ENCODE assay signal across 16 cellular contexts in genomic region chr3:188211476-188211875, GRCh38. TPM values are rescaled to one million over a fixed set of nuclear protein-coding genes. Genes with fewer than 3 reads are reported as not detected.
DNase-seq lines count a peak whose midpoint lies in the region; ATAC-seq, FAIRE-seq and TF ChIP-seq lines count a peak whose summit lies in the region.
"Had no signal": no experiment of that assay in that cellular context is flagged by ENCODE, and none has a peak within 500 bp of the region (broad histone marks: within the 10 kb centered on the region; RNA-seq: fewer than 3 reads in every experiment).

No MANE protein-coding gene starts in this region.

- no peak for TF ChIP-seq EP300 in stomach (IDR thresholded peaks at IDR 0.05)

- DNase-seq in Caco-2, result no peak
- peak; percentile 45 for DNase-seq in astrocyte (ENCODE audit: low read depth)
- DNase-seq in kidney glomerular epithelial cell (lab: John Stamatoyannopoulos, UW), result peak; percentile 27
- DNase-seq in stomach, result no peak
- no peak for DNase-seq in DMS53 (lab: John Stamatoyannopoulos, UW)
- no peak for DNase-seq in activated gamma-delta T cell (lab: John Stamatoyannopoulos, UW)
- no peak for DNase-seq in HEK293T (ENCODE audit: extremely low spot score)
- DNase-seq: CD4-positive, CD25-positive, alpha-beta regulatory T cell; NCI-H1105; NCI-H524 treated with DMSO at 0.1 percent for 48 hours; stimulated activated CD4-positive, alpha-beta T cell treated with anti-CD3 and anti-CD28 coated beads, Interleukin-15, amount 100 ng/mL, for 24 hours had no signal

- H3K4me1 Mint-ChIP-seq in Caco-2 (ENCODE audit: low read depth, unreplicated experiment), result peaks cover 30% of the 10 kb centered on the region
- peaks cover 51% of the 10 kb centered on the region for H3K4me1 Mint-ChIP-seq in astrocyte (ENCODE audit: low read depth, unreplicated experiment)

- no peaks in the 10 kb centered on the region; the same call in 1 of the 2 replicates for H3K36me3 ChIP-seq in Caco-2 (ENCODE audit: control insufficient read depth, insufficient read depth, low read length)
- H3K36me3 ChIP-seq in astrocyte (ENCODE audit: insufficient read depth, low read length), result peaks cover 12% of the 10 kb centered on the region
- peaks cover 0 to 9% (median 2%) of the 10 kb centered on the region in 4 donors for H3K36me3 ChIP-seq in stomach

- H3K4me3 Mint-ChIP-seq in Caco-2 (ENCODE audit: unreplicated experiment), result no peak overlapping the region
- no peak overlapping the region for H3K4me3 Mint-ChIP-seq in astrocyte (ENCODE audit: unreplicated experiment)
- H3K4me3 Mint-ChIP-seq: CD4-positive, CD25-positive, alpha-beta regulatory T cell; nephron had no signal

- FAIRE-seq in astrocyte (lab: Jason Lieb, UNC), result no peak
- FAIRE-seq: islet of Langerhans had no signal

- H3K4me3 ChIP-seq in Caco-2 (ENCODE audit: low read depth, low read length) (no peak overlapping the region), astrocyte (ENCODE audit: insufficient read depth, low read depth, low read length) (no peak overlapping the region), stomach (no peak overlapping the region)

- no peak for TF ChIP-seq POLR2A in stomach (IDR thresholded peaks at IDR 0.05)

- no peaks in the 10 kb centered on the region for H3K27me3 Mint-ChIP-seq in Caco-2 (ENCODE audit: insufficient read depth, unreplicated experiment)
- H3K27me3 Mint-ChIP-seq in astrocyte (ENCODE audit: low read depth, unreplicated experiment), result no peaks in the 10 kb centered on the region
- H3K27me3 Mint-ChIP-seq: CD4-positive, CD25-positive, alpha-beta regulatory T cell had no signal

- H3K4me2 ChIP-seq in astrocyte (ENCODE audit: low read length), result no peak overlapping the region

- POLR2A ChIA-PET in Caco-2 (lab: Charles Lee), result interaction anchor here (0.6 to 0.9 kb wide), 2 partner anchors 158 to 466 kb away, joined by 3 read pairs; partner anchors contain the start of gene BCL6
- POLR2A ChIA-PET in HEK293T (lab: Yijun Ruan, JAX), result no interaction called here

- intact Hi-C loops in Caco-2 (cut with micrococcal nuclease; ENCODE audit: unreplicated experiment), result loop anchor here (5.0 kb wide), 1 partner anchor 71 kb away; no protein-coding TSS in a partner anchor
- intact Hi-C loops in stomach (cut with DNase I; ENCODE audit: low total_unique reads), result no loop called here

- no peak for ATAC-seq in GM19324 (IDR thresholded peaks at IDR 0.05; ENCODE audit: low FRiP score, unreplicated experiment)
- ATAC-seq: activated naive CD4-positive, alpha-beta T cell treated with anti-CD3 and anti-CD28 coated beads, Interleukin-2, amount 50 U/mL, for 72 hours; esophagus mucosa had no signal

- no peak for TF ChIP-seq CTCF in Caco-2 (IDR thresholded peaks at IDR 0.05; ENCODE audit: insufficient read depth in 1 of 2, low read depth in 1 of 2, low read length in 1 of 2, severe bottlenecking in 1 of 2, unreplicated experiment in 1 of 2)
- TF ChIP-seq CTCF in astrocyte (IDR thresholded peaks at IDR 0.05; ENCODE audit: insufficient read depth, low read depth, low read length), result no peak
- TF ChIP-seq CTCF in stomach (IDR thresholded peaks at IDR 0.05), result no peak

- H3K27me3 ChIP-seq in Caco-2 (replicated peaks; ENCODE audit: control insufficient read depth, insufficient read depth, low read length), result no peaks in the 10 kb centered on the region
- no peaks in the 10 kb centered on the region for H3K27me3 ChIP-seq in astrocyte (ENCODE audit: insufficient read depth, low read length)
- H3K27me3 ChIP-seq in stomach, result no peaks in the 10 kb centered on the region

- H3K27ac Mint-ChIP-seq in Caco-2 (ENCODE audit: unreplicated experiment) (peak overlapping the region; percentile 79), astrocyte (ENCODE audit: unreplicated experiment) (no peak overlapping the region)
- H3K27ac Mint-ChIP-seq: activated naive CD4-positive, alpha-beta T cell treated with anti-CD3 and anti-CD28 coated beads, Interleukin-2, amount 50 U/mL, for 72 hours had no signal

- H2AFZ ChIP-seq in astrocyte (ENCODE audit: low read depth, low read length), result no peak overlapping the region

- H3K9me3 Mint-ChIP-seq in Caco-2 (ENCODE audit: unreplicated experiment), result no peaks in the 10 kb centered on the region
- H3K9me3 Mint-ChIP-seq in astrocyte (ENCODE audit: unreplicated experiment), result no peaks in the 10 kb centered on the region
- H3K9me3 Mint-ChIP-seq: CD4-positive, CD25-positive, alpha-beta regulatory T cell; nephron had no signal

- no peak overlapping the region for H3K9ac ChIP-seq in astrocyte (ENCODE audit: low read length)

- H3K27ac ChIP-seq in astrocyte (ENCODE audit: low read depth, low read length), result peak overlapping the region; percentile 64
- H3K27ac ChIP-seq in stomach, result peak overlapping the region in 4 of 5 donors; percentile 81 to 92 (median 84)

- H3K36me3 Mint-ChIP-seq in Caco-2 (ENCODE audit: insufficient read depth, unreplicated experiment), result peaks cover 40% of the 10 kb centered on the region
- H3K36me3 Mint-ChIP-seq in astrocyte (ENCODE audit: low read depth, unreplicated experiment), result peaks cover 15% of the 10 kb centered on the region

- CTCF ChIA-PET in Caco-2 (lab: Charles Lee) (no interaction called here), HEK293T (lab: Yijun Ruan, JAX) (no interaction called here)

- peaks cover 89% of the 10 kb centered on the region for H3K79me2 ChIP-seq in astrocyte (ENCODE audit: insufficient read depth, low read length)

- H4K20me1 ChIP-seq in astrocyte (ENCODE audit: insufficient read depth, low read length), result peaks cover 21% of the 10 kb centered on the region

- no TSS peak for BruUV-seq in Caco-2 (replicated peaks; lab: Mats Ljungman, UMichigan)

- WGBS in stomach, 5 donors, result 74 to 91% (median 87%) methylated on average over 4 of the region's 4 CpGs

- H3K9me3 ChIP-seq in Caco-2 (no peaks in the 10 kb centered on the region), astrocyte (ENCODE audit: insufficient read depth, low read depth, low read length) (no peaks in the 10 kb centered on the region), stomach (no peaks in the 10 kb centered on the region)

- H3K4me1 ChIP-seq in Caco-2 (peaks cover 55% of the 10 kb centered on the region), astrocyte (ENCODE audit: insufficient read depth, low read length) (peaks cover 43% of the 10 kb centered on the region), stomach (peaks cover 12 to 72% (median 45%) of the 10 kb centered on the region in 4 donors)

TF ChIP-seq in HEK293T, 16 proteins besides CTCF, POLR2A, EP300 and RAD21:
- TF ChIP-seq, protein P1, sequence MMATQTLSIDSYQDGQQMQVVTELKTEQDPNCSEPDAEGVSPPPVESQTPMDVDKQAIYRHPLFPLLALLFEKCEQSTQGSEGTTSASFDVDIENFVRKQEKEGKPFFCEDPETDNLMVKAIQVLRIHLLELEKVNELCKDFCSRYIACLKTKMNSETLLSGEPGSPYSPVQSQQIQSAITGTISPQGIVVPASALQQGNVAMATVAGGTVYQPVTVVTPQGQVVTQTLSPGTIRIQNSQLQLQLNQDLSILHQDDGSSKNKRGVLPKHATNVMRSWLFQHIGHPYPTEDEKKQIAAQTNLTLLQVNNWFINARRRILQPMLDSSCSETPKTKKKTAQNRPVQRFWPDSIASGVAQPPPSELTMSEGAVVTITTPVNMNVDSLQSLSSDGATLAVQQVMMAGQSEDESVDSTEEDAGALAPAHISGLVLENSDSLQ (IDR thresholded peaks at IDR 0.05), result no peak
- TF ChIP-seq ELF4 (IDR thresholded peaks at IDR 0.05) (no peak), HDGF (IDR thresholded peaks at IDR 0.05; ENCODE audit: borderline replicate concordance) (no peak), L3MBTL2 (conservative IDR thresholded peaks at IDR 0.05) (no peak), BHLHE40 (IDR thresholded peaks at IDR 0.05; ENCODE audit: borderline replicate concordance) (no peak), SUZ12 (IDR thresholded peaks at IDR 0.05) (no peak), LEF1 (IDR thresholded peaks at IDR 0.05; ENCODE audit: borderline replicate concordance) (no peak), FOXK2 (IDR thresholded peaks at IDR 0.05) (no peak), ZNF384 (IDR thresholded peaks at IDR 0.05) (no peak), NFRKB (IDR thresholded peaks at IDR 0.05) (no peak), TARDBP (IDR thresholded peaks at IDR 0.05) (no peak), SP1 (IDR thresholded peaks at IDR 0.05) (no peak), FOXA1 (IDR thresholded peaks at IDR 0.05) (no peak), FOXM1 (IDR thresholded peaks at IDR 0.05; ENCODE audit: borderline replicate concordance) (no peak), CTBP1 (IDR thresholded peaks at IDR 0.05; ENCODE audit: borderline replicate concordance) (no peak), ARNT (IDR thresholded peaks at IDR 0.05) (no peak)

RNA-seq across cellular contexts. Expression of gene LPP, which starts 57.5 kb away (rescaled TPM):
- total RNA-seq in Caco-2 (2022) (120 and 147 TPM in 2 replicates), astrocyte (193 and 222 TPM in 2 replicates), stomach (100 to 1,000 TPM; 185 to 885 (median 487) TPM)
- 10 to 100 TPM in 1 of 3 donors, 1 to 10 TPM in 2; 8.0 to 14.6 (median 8.9) TPM for polyA plus RNA-seq in stomach

Comparison
In these comparisons a context has a peak if more than half of its experiments do, and no peak if none do; other contexts are left out.
1. DNase-seq: peak in astrocyte (single experiment) and kidney glomerular epithelial cell (single experiment); none in Caco-2 (0 of 2), stomach (single experiment), DMS53 (single experiment), activated gamma-delta T cell (single experiment) and HEK293T (single experiment).